ENCODE assay signal across 18 cellular contexts in genomic region chr13:113013878-113014751, GRCh38. TPM values are rescaled to one million over a fixed set of nuclear protein-coding genes. Genes with fewer than 3 reads are reported as not detected.
DNase-seq lines count a peak whose midpoint lies in the region; ATAC-seq, FAIRE-seq and TF ChIP-seq lines count a peak whose summit lies in the region.
"Had no signal": no experiment of that assay in that cellular context is flagged by ENCODE, and none has a peak within 500 bp of the region (broad histone marks: within the 10 kb centered on the region; RNA-seq: fewer than 3 reads in every experiment).

No MANE protein-coding gene starts in this region.

- H3F3A ChIP-seq in PC-3 (ENCODE audit: low read length, unreplicated experiment): no peaks in the 10 kb centered on the region

- H2AFZ ChIP-seq in PC-3 (ENCODE audit: low read length): peak overlapping the region; percentile 55
- peak overlapping the region; percentile 39 for H2AFZ ChIP-seq in keratinocyte (ENCODE audit: control insufficient read depth, low read length)

- BruUV-seq in PC-3 (replicated peaks; lab: Mats Ljungman, UMichigan): no TSS peak

- H3K27ac ChIP-seq in PC-3 (ENCODE audit: low read length) (peak overlapping the region; percentile 57), caudate nucleus (ENCODE audit: low read depth, low read length) (no peak overlapping the region), keratinocyte (ENCODE audit: control insufficient read depth, insufficient read depth, low read length) (no peak overlapping the region)
- H3K27ac ChIP-seq: KMS-11 had no signal

- FAIRE-seq in keratinocyte (lab: Jason Lieb, UNC): no peak

- no peaks in the 10 kb centered on the region for H3K79me2 ChIP-seq in PC-3 (ENCODE audit: low read length)
- no peaks in the 10 kb centered on the region for H3K79me2 ChIP-seq in keratinocyte (ENCODE audit: control insufficient read depth, insufficient read depth, low read length)

- no peaks in the 10 kb centered on the region for H3K9me3 ChIP-seq in PC-3 (ENCODE audit: low read length)
- no peaks in the 10 kb centered on the region for H3K9me3 ChIP-seq in keratinocyte (ENCODE audit: control insufficient read depth, low read depth, low read length)

- CTCF ChIA-PET in PC-3 (lab: Charles Lee): no interaction called here

- peak; percentile 62 for ATAC-seq in PC-3
- ATAC-seq: HCT116 had no signal

- H3K27me3 ChIP-seq in PC-3 (ENCODE audit: low read length) (no peaks in the 10 kb centered on the region), keratinocyte (ENCODE audit: control insufficient read depth, extremely low read depth, insufficient read depth, low read length) (peaks cover 32% of the 10 kb centered on the region)

- H3K9me1 ChIP-seq in keratinocyte (ENCODE audit: control insufficient read depth, extremely low read depth, insufficient read depth, low read length): no peaks in the 10 kb centered on the region

- H3K9ac ChIP-seq in PC-3 (ENCODE audit: low read length): peak overlapping the region; percentile 6; the same call in 1 of the 2 replicates
- no peak overlapping the region for H3K9ac ChIP-seq in keratinocyte (ENCODE audit: control insufficient read depth, extremely low read depth, insufficient read depth, low read length)
- H3K9ac ChIP-seq: KMS-11 had no signal

- dilution Hi-C loops in keratinocyte (cut with MboI; ENCODE audit: extremely low pct_ligation_motif_present, low sequenced_read_pairs): no loop called here

- POLR2A ChIA-PET in PC-3 (lab: Charles Lee; ENCODE audit: unreplicated experiment): no interaction called here

- H3K9me2 ChIP-seq in PC-3 (replicated peaks; ENCODE audit: low read length): no peaks in the 10 kb centered on the region

- H3K4me3 ChIP-seq in PC-3 (ENCODE audit: low read length) (no peak overlapping the region; the same call in 1 of the 2 replicates), keratinocyte (ENCODE audit: control insufficient read depth in 2 of 3, extremely low read depth in 1 of 3, insufficient read depth in 2 of 3, low read depth in 1 of 3, low read length in 3 of 3) (no peak overlapping the region)

- H3K4me2 ChIP-seq in PC-3 (ENCODE audit: low read length): peak overlapping the region; percentile 72
- peak overlapping the region; percentile 32 for H3K4me2 ChIP-seq in keratinocyte (ENCODE audit: control insufficient read depth, extremely low read depth, insufficient read depth, low read depth, low read length)
- H3K4me2 ChIP-seq: KMS-11 had no signal

- intact Hi-C loops in PC-3 (cut with micrococcal nuclease): no loop called here

- H3K4me1 ChIP-seq in PC-3 (ENCODE audit: insufficient read depth, low read length): peaks cover 20% of the 10 kb centered on the region
- H3K4me1 ChIP-seq in keratinocyte (ENCODE audit: control insufficient read depth, extremely low read depth, insufficient read depth, low read length): peaks cover 9% of the 10 kb centered on the region

- DNase-seq in PC-3: peak; percentile 50
- peak in 43 of 61 donors; percentile 21 to 93 (median 64) for DNase-seq in caudate nucleus (lab: John Stamatoyannopoulos, UW)
- no peak for DNase-seq in keratinocyte (ENCODE audit: low read depth, low spot score)
- DNase-seq in putamen (ENCODE audit: low spot score): peak; percentile 78
- DNase-seq in SKM-1 treated with dmso at 0.1 percent for 144 hours (lab: John Stamatoyannopoulos, UW; ENCODE audit: unreplicated experiment): no peak
- DNase-seq in DMS53 treated with DMSO at 0.1 percent for 48 hours (lab: John Stamatoyannopoulos, UW; ENCODE audit: unreplicated experiment): no peak
- no peak for DNase-seq in T-helper 9 cell
- DNase-seq: ACHN; CD4-positive, alpha-beta memory T cell; GF-D8; MM.1S; NCI-H1105; NCI-H187 treated with DMSO at 0.1 percent for 48 hours; NCI-H446; NCI-H748 treated with DMSO at 0.1 percent for 48 hours; SHP77 had no signal

- no peak for TF ChIP-seq CTCF in PC-3 (conservative IDR thresholded peaks at IDR 0.05; ENCODE audit: low read depth, low read length)
- TF ChIP-seq CTCF in keratinocyte (optimal IDR thresholded peaks at IDR 0.05 in 1 of 3, IDR thresholded peaks at IDR 0.05 in 1 of 3, conservative IDR thresholded peaks at IDR 0.05 in 1 of 3; ENCODE audit: extremely low read depth in 1 of 3, insufficient read depth in 2 of 3, low read length in 3 of 3): no peak

- H3K36me3 ChIP-seq in PC-3 (ENCODE audit: low read depth, low read length) (no peaks in the 10 kb centered on the region), keratinocyte (ENCODE audit: control insufficient read depth in 2 of 2, extremely low read depth in 1 of 2, insufficient read depth in 2 of 2, low read length in 2 of 2) (no peaks in the 10 kb centered on the region)

- H4K20me1 ChIP-seq in PC-3 (ENCODE audit: low read length) (no peaks in the 10 kb centered on the region), keratinocyte (ENCODE audit: control insufficient read depth, extremely low read depth, insufficient read depth, low read length) (no peaks in the 10 kb centered on the region)

RNA-seq across cellular contexts. Expression of gene MCF2L, which starts 45.1 kb away (rescaled TPM):
- total RNA-seq in PC-3 (2014; rRNA removed): 5.9 and 11.6 TPM in 2 replicates
- polyA plus RNA-seq in keratinocyte: 0.14 TPM in 1 of 3 replicates, not detected in the others
- polyA plus RNA-seq in keratinocyte (2011; ENCODE audit: low read depth): 0.69 TPM
- 0.09 TPM in 1 of 2 replicates, not detected in the other for polyA plus RNA-seq in keratinocyte (2011; cell fraction: cytosol; rRNA removed)
- 0.15 and 0.22 TPM in 2 replicates for polyA plus RNA-seq in keratinocyte (2011; cell fraction: nucleus; rRNA removed)
- 0.59 TPM in 1 of 2 replicates, not detected in the other for polyA plus RNA-seq in keratinocyte (2012; ENCODE audit: low replicate concordance)
- polyA minus RNA-seq in keratinocyte: 0.06 TPM in 1 of 3 replicates, not detected in the others
- 0.19 TPM for polyA minus RNA-seq in keratinocyte (2011; cell fraction: cytosol; rRNA and poly(A)+ RNA removed)
- 0.16 and 0.32 TPM in 2 replicates for polyA minus RNA-seq in keratinocyte (2011; cell fraction: nucleus; rRNA and poly(A)+ RNA removed)

Comparison
In these comparisons a context has a peak if more than half of its experiments do, and no peak if none do; other contexts are left out.
1. DNase-seq: peak in PC-3 (single experiment), caudate nucleus (43 of 61) and putamen (single experiment); none in keratinocyte (single experiment), SKM-1 treated with dmso at 0.1 percent for 144 hours (single experiment), DMS53 treated with DMSO at 0.1 percent for 48 hours (single experiment) and T-helper 9 cell (single experiment).